8 cellular contexts compared by ENCODE assay signal in the genomic region with DNA sequence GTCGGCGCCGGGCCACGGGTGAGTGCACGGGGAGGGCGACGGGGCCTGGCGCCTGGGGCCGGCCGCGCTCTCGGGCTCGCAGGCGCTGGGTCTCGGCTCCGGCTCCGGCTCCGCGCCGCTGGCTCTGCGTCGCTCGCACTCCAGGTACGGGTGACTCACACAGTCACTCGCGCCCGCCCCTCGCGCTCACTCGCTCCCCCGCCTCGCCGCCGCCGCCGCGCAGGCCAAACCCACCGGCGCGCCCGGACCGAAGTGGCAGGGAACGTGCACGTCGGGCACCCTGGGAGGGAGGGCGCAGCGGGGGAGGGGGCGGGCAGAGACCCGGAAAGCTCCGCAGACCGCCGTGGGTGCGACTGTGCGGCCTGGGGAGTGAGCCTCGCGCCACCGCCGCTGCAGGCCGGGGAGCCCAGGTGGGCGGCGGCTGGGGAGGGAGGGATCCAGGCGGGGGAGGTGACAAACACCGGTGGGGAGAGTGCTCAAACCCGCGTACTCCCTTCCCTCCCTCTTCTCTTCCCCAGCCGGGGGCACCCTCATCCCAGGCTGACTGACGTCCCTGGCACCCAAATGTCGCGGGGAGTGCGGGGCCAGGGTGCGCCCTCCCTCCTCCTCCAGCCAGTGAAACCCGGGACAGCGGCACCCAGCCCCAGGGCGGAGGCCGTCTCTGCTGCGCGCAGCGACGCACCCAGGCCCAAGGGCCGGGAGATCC.
DNase-seq lines count a peak whose midpoint lies in the region; ATAC-seq lines count a peak whose summit lies in the region.

No MANE protein-coding gene starts in this region.

- H3K4me1 ChIP-seq in mesenchymal stem cell (ENCODE audit: control insufficient read depth, insufficient read depth, low read depth, low read length) = peaks cover 15% of the 10 kb centered on the region

- H3K4me3 ChIP-seq in mesenchymal stem cell (ENCODE audit: insufficient read depth in 1 of 2, low read depth in 1 of 2, low read length in 2 of 2) = peak overlapping the region in 1 of 2 experiments; percentile 69

- H2AK5ac ChIP-seq in mesenchymal stem cell (ENCODE audit: low read length, severe bottlenecking) = no peak overlapping the region

- H3K4ac ChIP-seq in mesenchymal stem cell (ENCODE audit: low read depth in 1 of 2, low read length in 2 of 2) = no peak overlapping the region

- ATAC-seq in HG02759 (IDR thresholded peaks at IDR 0.05; ENCODE audit: unreplicated experiment) (peak; percentile 69), HG03095 (IDR thresholded peaks at IDR 0.05; ENCODE audit: unreplicated experiment) (no peak)

- H2BK15ac ChIP-seq in mesenchymal stem cell (ENCODE audit: low read depth, poor library complexity, severe bottlenecking) = no peak overlapping the region

- H3K18ac ChIP-seq in mesenchymal stem cell (ENCODE audit: low read depth in 1 of 2, low read length in 2 of 2) = peak overlapping the region; percentile 4 to 54

- peak overlapping the region; percentile 71 for H2BK5ac ChIP-seq in mesenchymal stem cell (ENCODE audit: low read depth, low read length, poor library complexity, severe bottlenecking)

- no peak overlapping the region for H4K8ac ChIP-seq in mesenchymal stem cell (ENCODE audit: low read length)

- H3K9ac ChIP-seq in mesenchymal stem cell (ENCODE audit: low read length) = no peak overlapping the region

- H3K14ac ChIP-seq in mesenchymal stem cell (ENCODE audit: low read length in 2 of 2) = peak overlapping the region in 1 of 2 experiments; percentile 66

- H4K91ac ChIP-seq in mesenchymal stem cell (ENCODE audit: low read length) = no peak overlapping the region

- H3K23ac ChIP-seq in mesenchymal stem cell (ENCODE audit: low read length in 2 of 2) = peak overlapping the region in 1 of 2 experiments; percentile 68

- WGBS in mesenchymal stem cell = 1% methylated on average over 42 of the region's 80 CpGs

- DNase-seq in DMS53 treated with DMSO at 0.1 percent for 48 hours (lab: John Stamatoyannopoulos, UW; ENCODE audit: unreplicated experiment) (peak; percentile 84), SHP77 treated with DMSO at 0.1 percent for 48 hours (lab: John Stamatoyannopoulos, UW) (peak; percentile 74), ecto neural progenitor cell (ENCODE audit: low spot score) (peak; percentile 77), mesenchymal stem cell (peak; percentile 22), amniotic stem cell (lab: John Stamatoyannopoulos, UW) (no peak)
- DNase-seq in stimulated activated CD8-positive, alpha-beta memory T cell treated with anti-CD3 and anti-CD28 coated beads, Interleukin-4, amount 100 ng/mL, for 24 hours (ENCODE audit: low read depth) = peak; percentile 22

- H2AFZ ChIP-seq in mesenchymal stem cell (ENCODE audit: low read depth, low read length) = peak overlapping the region; percentile 68

- H3K9me3 ChIP-seq in mesenchymal stem cell (ENCODE audit: control insufficient read depth, low read length) = peaks cover 2% of the 10 kb centered on the region

- peak overlapping the region; percentile 96 for H3K4me2 ChIP-seq in mesenchymal stem cell (ENCODE audit: low read length, poor library complexity, severe bottlenecking)

- no peaks in the 10 kb centered on the region for H3K79me1 ChIP-seq in mesenchymal stem cell (replicated peaks; ENCODE audit: low read length, poor library complexity, severe bottlenecking)

- H3K27me3 ChIP-seq in mesenchymal stem cell (ENCODE audit: control insufficient read depth in 1 of 2, insufficient read depth in 1 of 2, low read length in 2 of 2) = peaks cover 26 to 35% of the 10 kb centered on the region in 2 experiments

- H2BK12ac ChIP-seq in mesenchymal stem cell (ENCODE audit: low read length in 2 of 2) = peak overlapping the region in 1 of 2 experiments; percentile 16

- H3K27ac ChIP-seq in mesenchymal stem cell (ENCODE audit: low read length, poor library complexity, severe bottlenecking) = no peak overlapping the region

- no peak overlapping the region for H2BK120ac ChIP-seq in mesenchymal stem cell (ENCODE audit: low read depth, low read length)

- H3K36me3 ChIP-seq in mesenchymal stem cell (ENCODE audit: control insufficient read depth in 1 of 2, insufficient read depth in 2 of 2, low read depth in 1 of 2, low read length in 2 of 2) = no peaks in the 10 kb centered on the region
